ENCODE assay signal across 16 cellular contexts in the genomic region with DNA sequence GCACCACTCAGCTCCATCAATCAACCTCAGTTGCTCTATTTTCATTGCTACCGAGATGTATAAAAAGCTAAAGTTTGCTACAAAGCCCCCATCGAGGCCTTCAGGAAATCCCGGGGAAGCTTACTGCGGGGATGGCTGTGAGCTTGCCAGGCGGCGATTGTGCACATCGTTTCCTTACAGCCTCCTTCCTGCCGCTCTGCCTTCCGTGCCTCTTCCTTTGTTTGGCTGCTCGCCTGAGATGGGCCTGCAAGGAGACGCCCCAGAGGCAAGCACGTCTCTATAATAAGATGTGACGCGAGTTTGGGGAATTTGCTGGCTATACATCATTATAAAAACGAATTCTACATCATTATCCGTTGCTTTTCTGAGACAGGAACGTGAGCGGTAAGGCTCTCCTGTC. TPM values are rescaled to one million over a fixed set of nuclear protein-coding genes. Genes with fewer than 3 reads are reported as not detected.
A peak's percentile ranks its signal among the peaks of the same experiment; 100 is the strongest.
DNase-seq lines count a peak whose midpoint lies in the region; TF ChIP-seq lines count a peak whose summit lies in the region.
"Had no signal": no experiment of that assay in that cellular context is flagged by ENCODE, and none has a peak within 500 bp of the region (broad histone marks: within the 10 kb centered on the region; RNA-seq: fewer than 3 reads in every experiment).

No MANE protein-coding gene starts in this region.

- no peak for TF ChIP-seq RAD21 in SK-N-SH (IDR thresholded peaks at IDR 0.05; ENCODE audit: low read length)

- no peaks in the 10 kb centered on the region for H3K79me2 ChIP-seq in SK-N-SH (ENCODE audit: insufficient read depth)

- no peaks in the 10 kb centered on the region for H3K27me3 ChIP-seq in SK-N-SH (ENCODE audit: insufficient read depth)

- no peak overlapping the region for H3K4me2 ChIP-seq in SK-N-SH
- H3K4me2 ChIP-seq: A549 had no signal

- whole genome bisulfite sequencing in SK-N-SH (ENCODE audit: low lambda C conversion rate): 56% methylated on average over 17 of the region's 18 CpGs

- POLR2A ChIA-PET in SK-N-SH (lab: Yijun Ruan, JAX): no interaction called here

- TF ChIP-seq CTCF in SK-N-SH (IDR thresholded peaks at IDR 0.05): no peak

- H3K9ac ChIP-seq in SK-N-SH: no peak overlapping the region

- CTCF ChIA-PET in SK-N-SH (lab: Yijun Ruan, JAX): interaction anchor here (0.9 to 6.1 kb wide), 24 partner anchors 8 to 341 kb away, joined by 3 to 94 read pairs (median 12); no protein-coding TSS in a partner anchor

- H3K27ac ChIP-seq in SK-N-SH (ENCODE audit: low read depth in 2 of 2, low read length in 1 of 2): no peak overlapping the region
- H3K27ac ChIP-seq: A549 had no signal

- H3K9me3 ChIP-seq in SK-N-SH: no peaks in the 10 kb centered on the region
- H3K9me3 ChIP-seq: A549 had no signal

- no peak overlapping the region for H2AFZ ChIP-seq in SK-N-SH (ENCODE audit: low read depth)

- TF ChIP-seq EP300 in SK-N-SH (IDR thresholded peaks at IDR 0.05; ENCODE audit: borderline replicate concordance in 1 of 2, low read depth in 1 of 2, low read length in 1 of 2): no peak

- DNase-seq in NCI-H748 (lab: John Stamatoyannopoulos, UW; ENCODE audit: unreplicated experiment) (peak; percentile 23), NCI-H748 treated with DMSO at 0.1 percent for 48 hours (lab: John Stamatoyannopoulos, UW) (no peak), astrocyte of the hippocampus (ENCODE audit: low read depth, low spot score) (peak; percentile 45), left kidney (ENCODE audit: low read depth, low spot score) (peak; percentile 5), NCI-H1105 treated with DMSO at 0.1 percent for 48 hours (lab: John Stamatoyannopoulos, UW) (no peak), ureter (ENCODE audit: low spot score) (no peak), NCI-H524 treated with DMSO at 0.1 percent for 48 hours (lab: John Stamatoyannopoulos, UW) (no peak), SK-N-SH (no peak)
- DNase-seq: COR-L47; EL; NCI-H187 treated with DMSO at 0.1 percent for 48 hours; NCI-H524; NK-92 treated with Interleukin-12 subunit alpha and Interleukin-12 subunit beta, amount 100 ng/mL, for 24 hours; SHP77 treated with DMSO at 0.1 percent for 48 hours had no signal

- H3K4me1 ChIP-seq in SK-N-SH (ENCODE audit: control insufficient read depth in 1 of 2, insufficient read depth in 2 of 2, low read depth in 1 of 2, low read length in 1 of 2): no peaks in the 10 kb centered on the region; a peak in 1 of 4 replicates
- H3K4me1 ChIP-seq: A549 had no signal

- no peak overlapping the region for H3K4me3 ChIP-seq in SK-N-SH (ENCODE audit: low read depth in 2 of 2, low read length in 1 of 2)
- H3K4me3 ChIP-seq: A549 had no signal

- no peaks in the 10 kb centered on the region for H3F3A ChIP-seq in SK-N-SH (replicated peaks; ENCODE audit: insufficient read depth)

- H3K36me3 ChIP-seq in SK-N-SH (replicated peaks in 1 of 2; ENCODE audit: control insufficient read depth in 1 of 2, insufficient read depth in 2 of 2, low read length in 1 of 2): no peaks in the 10 kb centered on the region

- H3K9me2 ChIP-seq in SK-N-SH: no peaks in the 10 kb centered on the region

- H4K20me1 ChIP-seq in SK-N-SH (ENCODE audit: insufficient read depth): no peaks in the 10 kb centered on the region

TF ChIP-seq in SK-N-SH, 30 proteins besides CTCF, POLR2A, EP300 and RAD21:
- TF ChIP-seq GATA2 (CRISPR knock-in tag; IDR thresholded peaks at IDR 0.05): no peak
- no peak for TF ChIP-seq ELF1 (IDR thresholded peaks at IDR 0.05)
- TF ChIP-seq REST (IDR thresholded peaks at IDR 0.05; ENCODE audit: low read depth, low read length): no peak
- no peak for TF ChIP-seq NRF1 (IDR thresholded peaks at IDR 0.05; ENCODE audit: low read depth, low read length)
- no peak for TF ChIP-seq SMC3 (IDR thresholded peaks at IDR 0.05; ENCODE audit: low read depth, low read length)
- TF ChIP-seq EZH2phosphoT487 (IDR thresholded peaks at IDR 0.05; ENCODE audit: borderline replicate concordance, low read depth): no peak
- TF ChIP-seq CHD2 (IDR thresholded peaks at IDR 0.05; ENCODE audit: low read length, partially characterized antibody): no peak
- TF ChIP-seq YY1 (IDR thresholded peaks at IDR 0.05; ENCODE audit: low read depth): no peak
- TF ChIP-seq NFIC (IDR thresholded peaks at IDR 0.05; ENCODE audit: borderline replicate concordance): no peak
- TF ChIP-seq, protein P1, sequence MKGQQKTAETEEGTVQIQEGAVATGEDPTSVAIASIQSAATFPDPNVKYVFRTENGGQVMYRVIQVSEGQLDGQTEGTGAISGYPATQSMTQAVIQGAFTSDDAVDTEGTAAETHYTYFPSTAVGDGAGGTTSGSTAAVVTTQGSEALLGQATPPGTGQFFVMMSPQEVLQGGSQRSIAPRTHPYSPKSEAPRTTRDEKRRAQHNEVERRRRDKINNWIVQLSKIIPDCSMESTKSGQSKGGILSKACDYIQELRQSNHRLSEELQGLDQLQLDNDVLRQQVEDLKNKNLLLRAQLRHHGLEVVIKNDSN (IDR thresholded peaks at IDR 0.05; ENCODE audit: borderline replicate concordance, low read depth): no peak
- TF ChIP-seq FOSL2 (IDR thresholded peaks at IDR 0.05; ENCODE audit: borderline replicate concordance, low read depth): no peak
- no peak for TF ChIP-seq MEF2A (IDR thresholded peaks at IDR 0.05; ENCODE audit: borderline replicate concordance, low read depth)
- TF ChIP-seq POLR2AphosphoS5 (IDR thresholded peaks at IDR 0.05; ENCODE audit: low read depth, low read length): no peak
- TF ChIP-seq, protein P2, sequence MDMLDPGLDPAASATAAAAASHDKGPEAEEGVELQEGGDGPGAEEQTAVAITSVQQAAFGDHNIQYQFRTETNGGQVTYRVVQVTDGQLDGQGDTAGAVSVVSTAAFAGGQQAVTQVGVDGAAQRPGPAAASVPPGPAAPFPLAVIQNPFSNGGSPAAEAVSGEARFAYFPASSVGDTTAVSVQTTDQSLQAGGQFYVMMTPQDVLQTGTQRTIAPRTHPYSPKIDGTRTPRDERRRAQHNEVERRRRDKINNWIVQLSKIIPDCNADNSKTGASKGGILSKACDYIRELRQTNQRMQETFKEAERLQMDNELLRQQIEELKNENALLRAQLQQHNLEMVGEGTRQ (IDR thresholded peaks at IDR 0.05; ENCODE audit: borderline replicate concordance, low read depth, low read length): no peak
- no peak for TF ChIP-seq TAF1 (IDR thresholded peaks at IDR 0.05; ENCODE audit: borderline replicate concordance, low read depth, low read length)
- TF ChIP-seq RCOR1 (IDR thresholded peaks at IDR 0.05; ENCODE audit: low read length): no peak
- TF ChIP-seq, protein P3, sequence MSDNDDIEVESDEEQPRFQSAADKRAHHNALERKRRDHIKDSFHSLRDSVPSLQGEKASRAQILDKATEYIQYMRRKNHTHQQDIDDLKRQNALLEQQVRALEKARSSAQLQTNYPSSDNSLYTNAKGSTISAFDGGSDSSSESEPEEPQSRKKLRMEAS (IDR thresholded peaks at IDR 0.05; ENCODE audit: low read depth): no peak

RNA-seq across cellular contexts. Expression of gene DHRS9, which starts 41.6 kb away (rescaled TPM):
- total RNA-seq in ureter: 1.1 TPM
- not detected in 2 replicates for polyA plus RNA-seq in SK-N-SH (2012; rRNA removed)
- not detected in 2 replicates for polyA plus RNA-seq in SK-N-SH (2012; cell fraction: cytosol; rRNA removed)
- not detected in 2 replicates for polyA plus RNA-seq in SK-N-SH (2012; cell fraction: nucleus; rRNA removed)
- total RNA-seq: RPMI7951 had no signal

Comparison
In these comparisons a context has a peak if more than half of its experiments do, and no peak if none do; other contexts are left out.
1. DNase-seq: peak in NCI-H748 (single experiment), astrocyte of the hippocampus (single experiment) and left kidney (single experiment); none in NCI-H748 treated with DMSO at 0.1 percent for 48 hours (single experiment), NCI-H1105 treated with DMSO at 0.1 percent for 48 hours (single experiment), ureter (single experiment), NCI-H524 treated with DMSO at 0.1 percent for 48 hours (single experiment) and SK-N-SH (single experiment).